In genomic region chr21:39523930-39524329, GRCh38 we compare ENCODE assay signal across 1 cellular context.
TF ChIP-seq lines count a peak whose summit lies in the region.

No MANE protein-coding gene starts in this region.

TF ChIP-seq in SK-N-SH treated with all-trans-retinoic acid at 6 μM for 48 hours, 23 proteins besides CTCF, POLR2A, EP300 and RAD21 (continued from another document):
- TF ChIP-seq TOX (CRISPR knock-in tag; IDR thresholded peaks at IDR 0.05; ENCODE audit: borderline replicate concordance), result no peak
- no peak for TF ChIP-seq ESRRG (CRISPR knock-in tag; IDR thresholded peaks at IDR 0.05)
- TF ChIP-seq TCF4 (CRISPR knock-in tag; IDR thresholded peaks at IDR 0.05; ENCODE audit: borderline replicate concordance), result no peak
- no peak for TF ChIP-seq CSRNP3 (CRISPR knock-in tag; IDR thresholded peaks at IDR 0.05)
